22 cellular contexts compared by ENCODE assay signal in the genomic region with DNA sequence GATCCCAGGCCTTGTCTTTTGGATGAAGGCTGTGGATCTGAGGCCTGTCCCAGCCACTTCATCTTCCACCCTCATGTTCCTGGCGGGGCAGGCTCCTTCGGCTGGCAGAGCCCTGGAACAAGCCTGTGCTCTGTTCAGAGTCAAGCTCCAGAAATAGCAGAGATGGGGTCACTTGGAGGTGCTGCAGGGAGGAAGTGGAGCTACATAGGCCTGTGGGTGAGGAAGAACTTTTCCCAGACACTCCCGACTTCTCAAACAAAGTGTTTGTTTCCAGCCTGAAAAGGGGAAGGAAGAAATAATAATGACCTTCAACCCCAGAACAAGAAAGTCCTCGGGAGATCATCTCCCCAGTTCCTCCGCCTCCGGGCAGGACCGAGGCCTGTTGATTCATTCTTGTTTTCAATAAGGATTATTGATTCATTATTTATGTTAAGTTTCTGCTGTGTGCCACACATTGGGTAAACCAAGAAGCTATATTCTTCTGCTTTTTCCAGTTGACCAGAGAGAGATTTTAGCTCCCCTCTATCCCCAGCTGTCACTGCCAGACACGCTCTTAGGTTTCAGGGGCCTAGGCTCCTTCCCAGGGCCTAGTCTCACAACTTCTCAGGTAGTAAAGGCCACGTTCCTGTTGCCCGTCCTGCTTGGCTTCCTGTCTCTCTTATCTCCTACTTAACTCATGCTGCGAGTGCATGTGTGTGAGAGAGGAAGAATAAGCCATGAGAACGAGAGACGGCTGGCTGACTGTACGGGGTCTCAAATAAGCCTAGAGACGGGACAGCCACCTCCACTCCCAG. TPM values are rescaled to one million over a fixed set of nuclear protein-coding genes. Genes with fewer than 3 reads are reported as not detected.
A peak's percentile ranks its signal among the peaks of the same experiment; 100 is the strongest.
DNase-seq lines count a peak whose midpoint lies in the region; ATAC-seq and TF ChIP-seq lines count a peak whose summit lies in the region.
"Had no signal": no experiment of that assay in that cellular context is flagged by ENCODE, and none has a peak within 500 bp of the region (broad histone marks: within the 10 kb centered on the region; RNA-seq: fewer than 3 reads in every experiment).

No MANE protein-coding gene starts in this region.

- H3K9me3 Mint-ChIP-seq in chondrocyte (ENCODE audit: low read depth), result no peaks in the 10 kb centered on the region
- H3K9me3 Mint-ChIP-seq: activated B cell treated with CpG ODN at 0.5 μM for 24 hours had no signal

- H3K36me3 Mint-ChIP-seq in chondrocyte (ENCODE audit: low read depth), result peaks cover 14% of the 10 kb centered on the region

- ATAC-seq in lower lobe of right lung (peak in 1 of 2 donors; percentile 13), HG03095 (IDR thresholded peaks at IDR 0.05; ENCODE audit: unreplicated experiment) (no peak)

- H3K9me3 ChIP-seq in lower lobe of right lung, result no peaks in the 10 kb centered on the region
- H3K9me3 ChIP-seq: prostate gland, vagina had no signal

- peak overlapping the region; percentile 1 for H3K27ac Mint-ChIP-seq in chondrocyte (ENCODE audit: unreplicated experiment)
- H3K27ac Mint-ChIP-seq: activated B cell treated with CpG ODN at 0.5 μM for 24 hours, B cell had no signal

- intact Hi-C loops in lower lobe of right lung (cut with DNase I), result loop anchor here (10.0 kb wide), 1 partner anchor 98 kb away; no protein-coding TSS in a partner anchor

- no peaks in the 10 kb centered on the region for H3K27me3 Mint-ChIP-seq in chondrocyte (ENCODE audit: low read depth)
- H3K27me3 Mint-ChIP-seq: activated B cell treated with CpG ODN at 0.5 μM for 24 hours, B cell had no signal

- no peaks in the 10 kb centered on the region for H3K27me3 ChIP-seq in lower lobe of right lung (ENCODE audit: low read depth)
- H3K27me3 ChIP-seq: hepatocyte, vagina had no signal

- peaks cover 36% of the 10 kb centered on the region for H3K36me3 ChIP-seq in lower lobe of right lung
- H3K36me3 ChIP-seq: prostate gland had no signal

- peaks cover 11% of the 10 kb centered on the region for H3K4me1 ChIP-seq in lower lobe of right lung
- H3K4me1 ChIP-seq: prostate gland had no signal

- peaks cover 4% of the 10 kb centered on the region for H3K4me1 Mint-ChIP-seq in chondrocyte (ENCODE audit: low read depth)
- H3K4me1 Mint-ChIP-seq: activated B cell treated with CpG ODN at 0.5 μM for 24 hours, B cell had no signal

- no peak for TF ChIP-seq CTCF in chondrocyte (IDR thresholded peaks at IDR 0.05)
- no peak for TF ChIP-seq CTCF in lower lobe of right lung (IDR thresholded peaks at IDR 0.05)

- no peak overlapping the region for H3K4me3 ChIP-seq in lower lobe of right lung
- H3K4me3 ChIP-seq: hepatocyte, prostate gland, vagina had no signal

- peak; percentile 67 for DNase-seq in SKM-1 treated with dmso at 0.1 percent for 144 hours (lab: John Stamatoyannopoulos, UW; ENCODE audit: unreplicated experiment)
- no peak for DNase-seq in SKM-1 (lab: John Stamatoyannopoulos, UW; ENCODE audit: unreplicated experiment)
- DNase-seq in MV-4-11 (lab: John Stamatoyannopoulos, UW), result peak; percentile 63
- no peak for DNase-seq in chondrocyte (ENCODE audit: low spot score)
- DNase-seq in lower lobe of right lung, result peak; percentile 42
- DNase-seq in NCI-H69 (lab: John Stamatoyannopoulos, UW), result no peak
- DNase-seq in UCSD-AML1 (lab: John Stamatoyannopoulos, UW; ENCODE audit: unreplicated experiment), result no peak
- DNase-seq: activated B cell treated with CpG ODN at 0.5 μM for 24 hours; activated effector memory CD4-positive, alpha-beta T cell treated with Interleukin-2 at 50 U/mL for 16 hours; DMS 273 treated with DMSO at 0.1 percent for 48 hours; islet precursor cell; NCI-H1048; NCI-H2081; NCI-H446 treated with DMSO at 0.1 percent for 48 hours; SHP77; T-helper 1 cell had no signal

- H3K4me3 Mint-ChIP-seq in chondrocyte (ENCODE audit: unreplicated experiment), result no peak overlapping the region
- H3K4me3 Mint-ChIP-seq: activated B cell treated with CpG ODN at 0.5 μM for 24 hours, B cell had no signal

- H3K27ac ChIP-seq in lower lobe of right lung, result peak overlapping the region; percentile 41
- H3K27ac ChIP-seq: hepatocyte, KMS-11, prostate gland, vagina had no signal

RNA-seq across cellular contexts. Expression of a gene that starts 16.9 kb away (rescaled TPM):
- total RNA-seq in chondrocyte (7.7 to 10.5 TPM (median 8.5 TPM) in 3 replicates), lower lobe of right lung (12.5 TPM)

RNA-seq across cellular contexts. Expression of a gene that starts 20.1 kb away (rescaled TPM):
- total RNA-seq in chondrocyte, result 0.12 to 0.36 TPM (median 0.27 TPM) in 3 replicates
- total RNA-seq in lower lobe of right lung, result 48.2 TPM

Comparison
In these comparisons a context has a peak if more than half of its experiments do, and no peak if none do; other contexts are left out.
1. DNase-seq: peak in SKM-1 treated with dmso at 0.1 percent for 144 hours (single experiment), MV-4-11 (single experiment) and lower lobe of right lung (single experiment); none in SKM-1 (single experiment), chondrocyte (single experiment), NCI-H69 (single experiment) and UCSD-AML1 (single experiment).
2. RNA of a gene that starts 20.1 kb away (total RNA-seq): 48.2 TPM in lower lobe of right lung (single experiment); 0.12 to 0.36 TPM in chondrocyte; every median in the first group is over 10 times any median in the second.